Comparison of ENCODE assay signal across 2 cellular contexts in the genomic region with DNA sequence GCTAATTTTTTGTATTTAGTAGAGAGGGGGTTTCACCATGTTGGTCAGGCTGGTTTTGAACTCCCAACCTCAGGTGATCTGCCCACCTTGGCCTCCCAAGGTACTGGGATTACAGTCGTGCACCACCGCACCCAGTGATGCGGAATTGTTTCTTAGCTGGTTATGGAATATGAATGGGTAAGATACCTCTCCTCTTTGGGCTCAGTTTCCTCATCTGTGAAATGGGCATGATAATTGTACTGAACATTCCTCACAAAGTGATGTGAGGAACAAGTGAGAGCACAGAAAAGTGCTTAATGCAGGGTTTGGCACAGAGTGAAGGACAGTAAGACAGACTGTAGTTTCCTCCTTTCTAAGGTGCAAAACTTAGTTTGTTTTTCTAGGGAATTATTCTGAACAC.
A peak's percentile ranks its signal among the peaks of the same experiment; 100 is the strongest.
TF ChIP-seq lines count a peak whose summit lies in the region.

No MANE protein-coding gene starts in this region.

TF ChIP-seq in HepG2, 621 proteins besides CTCF, POLR2A, EP300 and RAD21:
- TF ChIP-seq ZMYM3 (CRISPR knock-in tag; IDR thresholded peaks at IDR 0.05) (peak; percentile 82), NFE2 (CRISPR knock-in tag; IDR thresholded peaks at IDR 0.05) (no peak), SRSF4 (IDR thresholded peaks at IDR 0.05; ENCODE audit: low read depth, low read length, poor library complexity, severe bottlenecking) (no peak), TCF7L2 (IDR thresholded peaks at IDR 0.05; ENCODE audit: low read depth, low read length) (no peak), KDM1A (CRISPR knock-in tag; IDR thresholded peaks at IDR 0.05) (peak; percentile 74), TOPORS (CRISPR knock-in tag; IDR thresholded peaks at IDR 0.05) (no peak), ADNP (CRISPR knock-in tag; IDR thresholded peaks at IDR 0.05) (peak; percentile 49; the same call in 1 of the 2 replicates), SP2 (CRISPR knock-in tag; IDR thresholded peaks at IDR 0.05) (no peak), CHD4 (IDR thresholded peaks at IDR 0.05; ENCODE audit: borderline replicate concordance, low read length) (peak; percentile 58; the same call in 1 of the 2 replicates), ZNF629 (CRISPR knock-in tag; conservative IDR thresholded peaks at IDR 0.05) (peak; percentile 97)

TF ChIP-seq in endothelial cell of umbilical vein, 7 proteins besides CTCF, POLR2A, EP300 and RAD21:
- TF ChIP-seq MYC (IDR thresholded peaks at IDR 0.05; ENCODE audit: low read depth, low read length) (no peak), FOS (IDR thresholded peaks at IDR 0.05; ENCODE audit: borderline replicate concordance, insufficient read depth, low read length) (no peak), POLR2AphosphoS5 (IDR thresholded peaks at IDR 0.05; ENCODE audit: insufficient read depth, low read depth, low read length) (peak; percentile 44)
